ENCODE assay signal across 24 cellular contexts in genomic region chr7:71021049-71021448, GRCh38.
"Had no signal": no experiment of that assay in that cellular context is flagged by ENCODE, and none has a peak within 500 bp of the region (broad histone marks: within the 10 kb centered on the region; RNA-seq: fewer than 3 reads in every experiment).

No MANE protein-coding gene starts in this region.

- FAIRE-seq: urothelium cell line had no signal

- H3K27ac Mint-ChIP-seq: naive thymus-derived CD8-positive, alpha-beta T cell; natural killer cell treated with Interleukin-12 subunit alpha and Interleukin-12 subunit beta and Interleukin-15 and Interleukin-18, amount 100 ng/mL, for 72 hours; neural progenitor cell; progenitor cell of endocrine pancreas; stimulated activated memory B cell treated with anti-CD40 and anti-IgM and Interleukin-4, amounts not matched to agents 10 μg/mL and 1 μg/mL and 100 μg/mL, for 72 hours; stimulated activated naive CD8-positive, alpha-beta T cell treated with anti-CD3 and anti-CD28 coated beads, Interleukin-15, Interleukin-2, amounts not matched to agents 100 ng/mL and 50 ng/mL, for 24 hours had no signal

- H3K36me3 Mint-ChIP-seq: natural killer cell treated with Interleukin-12 subunit alpha and Interleukin-12 subunit beta and Interleukin-15 and Interleukin-18, amount 100 ng/mL, for 72 hours; neural progenitor cell; stimulated activated memory B cell treated with anti-CD40 and anti-IgM and Interleukin-4, amounts not matched to agents 10 μg/mL and 1 μg/mL and 100 μg/mL, for 72 hours had no signal

- ATAC-seq: naive thymus-derived CD8-positive, alpha-beta T cell; natural killer cell treated with Interleukin-12 subunit alpha and Interleukin-12 subunit beta and Interleukin-15 and Interleukin-18, amount 100 ng/mL, for 72 hours; psoas muscle; right cardiac atrium; right lobe of liver; stimulated activated memory B cell treated with anti-CD40 and anti-IgM and Interleukin-4, amounts not matched to agents 10 μg/mL and 1 μg/mL and 100 μg/mL, for 72 hours had no signal

- H3K27me3 Mint-ChIP-seq: natural killer cell treated with Interleukin-12 subunit alpha and Interleukin-12 subunit beta and Interleukin-15 and Interleukin-18, amount 100 ng/mL, for 72 hours; stimulated activated memory B cell treated with anti-CD40 and anti-IgM and Interleukin-4, amounts not matched to agents 10 μg/mL and 1 μg/mL and 100 μg/mL, for 72 hours; stimulated activated naive CD8-positive, alpha-beta T cell treated with anti-CD3 and anti-CD28 coated beads, Interleukin-15, Interleukin-2, amounts not matched to agents 100 ng/mL and 50 ng/mL, for 24 hours had no signal

- DNase-seq: naive thymus-derived CD8-positive, alpha-beta T cell; occipital lobe; ovary; posterior cingulate gyrus; psoas muscle; right cardiac atrium; right lobe of liver; spleen; stimulated activated CD4-positive, alpha-beta T cell treated with anti-CD3 and anti-CD28 coated beads, Interleukin-12 subunit alpha, Interleukin-12 subunit beta, amount 100 ng/mL, for 4 hours; stimulated activated CD4-positive, alpha-beta T cell treated with anti-CD3 and anti-CD28 coated beads, Interleukin-1b, Interleukin-23, amount 100 ng/mL, for 48 hours; stimulated activated CD4-positive, alpha-beta T cell treated with anti-CD3 and anti-CD28 coated beads, Interleukin-4, amount 100 ng/mL, for 1 hour; stimulated activated CD4-positive, alpha-beta T cell treated with anti-CD3 and anti-CD28 coated beads, Interleukin-4, amount 100 ng/mL, for 4 hours; stimulated activated CD8-positive, alpha-beta memory T cell treated with anti-CD3 and anti-CD28 coated beads, Interleukin-4, amount 100 ng/mL, for 48 hours; stimulated activated naive CD4-positive, alpha-beta T cell; stomach; thyroid gland; trophoblast cell; upper lobe of left lung had no signal

- H3K4me3 Mint-ChIP-seq: naive thymus-derived CD8-positive, alpha-beta T cell; natural killer cell treated with Interleukin-12 subunit alpha and Interleukin-12 subunit beta and Interleukin-15 and Interleukin-18, amount 100 ng/mL, for 72 hours; neural progenitor cell; stimulated activated memory B cell treated with anti-CD40 and anti-IgM and Interleukin-4, amounts not matched to agents 10 μg/mL and 1 μg/mL and 100 μg/mL, for 72 hours; stimulated activated naive CD8-positive, alpha-beta T cell treated with anti-CD3 and anti-CD28 coated beads, Interleukin-15, Interleukin-2, amounts not matched to agents 100 ng/mL and 50 ng/mL, for 24 hours had no signal

- H3K4me1 Mint-ChIP-seq: naive thymus-derived CD8-positive, alpha-beta T cell; neural progenitor cell; stimulated activated memory B cell treated with anti-CD40 and anti-IgM and Interleukin-4, amounts not matched to agents 10 μg/mL and 1 μg/mL and 100 μg/mL, for 72 hours had no signal
